Comparison of ENCODE assay signal across 25 cellular contexts in genomic region chr10:15784237-15784636, GRCh38.
"Had no signal": no experiment of that assay in that cellular context is flagged by ENCODE, and none has a peak within 500 bp of the region (broad histone marks: within the 10 kb centered on the region; RNA-seq: fewer than 3 reads in every experiment).

No MANE protein-coding gene starts in this region.

- H3K9me3 ChIP-seq: left ventricle myocardium inferior, neutrophil, right lobe of liver, suprapubic skin, upper lobe of left lung had no signal

- H3K27me3 ChIP-seq: neutrophil, right lobe of liver, suprapubic skin, upper lobe of left lung had no signal

- H3K27ac ChIP-seq: epithelial cell of prostate, left ventricle myocardium inferior, neutrophil, parathyroid adenoma, right lobe of liver, skin epidermis, suprapubic skin, upper lobe of left lung, WERI-Rb-1 had no signal

- H3K4me3 ChIP-seq: left ventricle myocardium inferior, right lobe of liver, skin epidermis, suprapubic skin, upper lobe of left lung had no signal

- H3K4me1 ChIP-seq: parathyroid adenoma, suprapubic skin, upper lobe of left lung had no signal

- H2AFZ ChIP-seq: parathyroid adenoma had no signal

- H3K9ac ChIP-seq: parathyroid adenoma had no signal

- H3K36me3 ChIP-seq: WERI-Rb-1 had no signal

- ATAC-seq: activated CD8-positive, alpha-beta memory T cell treated with anti-CD3 and anti-CD28 coated beads, Interleukin-2, amount 10 ng/mL, durations not matched to agents 7 days and 5 days; activated CD8-positive, alpha-beta T cell treated with anti-CD3 and anti-CD28 coated beads for 36 hours; natural killer cell treated with Interleukin-12 subunit alpha and Interleukin-12 subunit beta and Interleukin-15 and Interleukin-18, amount 100 ng/mL, for 72 hours; stimulated activated effector memory CD8-positive, alpha-beta T cell treated with anti-CD3 and anti-CD28 coated beads, Interleukin-12 subunit alpha, Interleukin-12 subunit beta, amount 100 ng/mL, for 72 hours; stimulated activated naive CD8-positive, alpha-beta T cell treated with anti-CD3 and anti-CD28 coated beads, Interleukin-15, amount 100 ng/mL, for 72 hours had no signal

- H3K79me2 ChIP-seq: parathyroid adenoma had no signal

- DNase-seq: activated CD4-positive, alpha-beta T cell treated with anti-CD3 and anti-CD28 coated beads, Interleukin-2, amount 10 ng/mL, durations not matched to agents 7 days and 5 days; activated CD4-positive, CD25-positive, alpha-beta regulatory T cell treated with anti-CD3 and anti-CD28 coated beads, Interleukin-2, amount 50 U/mL, for 72 hours; activated CD8-positive, alpha-beta memory T cell treated with anti-CD3 and anti-CD28 coated beads, Interleukin-2, amount 10 ng/mL, durations not matched to agents 7 days and 5 days; activated CD8-positive, alpha-beta T cell treated with anti-CD3 and anti-CD28 coated beads for 36 hours; activated effector memory CD4-positive, alpha-beta T cell treated with anti-CD3 and anti-CD28 coated beads, Interleukin-2, amount 50 U/mL, for 16 hours; activated naive CD4-positive, alpha-beta T cell treated with anti-CD3 and anti-CD28 coated beads, Interleukin-2, amount 10 ng/mL, durations not matched to agents 7 days and 5 days; activated T-cell treated with anti-CD3 and anti-CD28 coated beads for 4 hours; amygdala; kidney; left ventricle myocardium inferior; mammary epithelial cell; midbrain; right lobe of liver; stimulated activated CD4-positive, alpha-beta T cell treated with anti-CD3 and anti-CD28 coated beads, Interleukin-2, amount 100 ng/mL, for 24 hours; stimulated activated naive CD8-positive, alpha-beta T cell treated with anti-CD3 and anti-CD28 coated beads, Interleukin-15, amount 100 ng/mL, for 72 hours; T-helper 2 cell; upper lobe of left lung; WERI-Rb-1 had no signal
